9 cellular contexts compared by ENCODE assay signal in genomic region chr4:185534534-185534849, GRCh38. TPM values are rescaled to one million over a fixed set of nuclear protein-coding genes. Genes with fewer than 3 reads are reported as not detected.
DNase-seq lines count a peak whose midpoint lies in the region; ATAC-seq, FAIRE-seq and TF ChIP-seq lines count a peak whose summit lies in the region.
"Had no signal": no experiment of that assay in that cellular context is flagged by ENCODE, and none has a peak within 500 bp of the region (broad histone marks: within the 10 kb centered on the region; RNA-seq: fewer than 3 reads in every experiment).

No MANE protein-coding gene starts in this region.

- FAIRE-seq in frontal cortex (lab: Jason Lieb, UNC), result no peak

- POLR2A ChIA-PET in RWPE1 (lab: Yijun Ruan, JAX; ENCODE audit: low non-redundant PET), result no interaction called here

- H3K27me3 ChIP-seq in BE2C, result no peaks in the 10 kb centered on the region
- H3K27me3 ChIP-seq in SJSA1 (replicated peaks), result no peaks in the 10 kb centered on the region

- H3K4me1 ChIP-seq in BE2C, result peaks cover 3% of the 10 kb centered on the region; the same call in 1 of the 2 replicates
- peaks cover 21% of the 10 kb centered on the region for H3K4me1 ChIP-seq in SJSA1 (replicated peaks)

- no peaks in the 10 kb centered on the region for H3K9me3 ChIP-seq in BE2C
- H3K9me3 ChIP-seq in SJSA1 (replicated peaks), result no peaks in the 10 kb centered on the region

- no peaks in the 10 kb centered on the region for H3K36me3 Mint-ChIP-seq in neural crest cell (ENCODE audit: low read depth)

- H3K4me3 ChIP-seq in BE2C (ENCODE audit: low read depth, low read length), result peak overlapping the region; percentile 84
- H3K4me3 ChIP-seq in SJSA1, result peak overlapping the region; percentile 92
- H3K4me3 ChIP-seq in foreskin fibroblast (ENCODE audit: low read depth in 1 of 2, low read length in 2 of 2), result peak overlapping the region; percentile 43 to 54

- TF ChIP-seq CTCF in BE2C (IDR thresholded peaks at IDR 0.05; ENCODE audit: low read depth, low read length) (no peak), foreskin fibroblast (IDR thresholded peaks at IDR 0.05; ENCODE audit: low read depth, low read length) (no peak), neural crest cell (conservative IDR thresholded peaks at IDR 0.05) (no peak), RWPE1 (conservative IDR thresholded peaks at IDR 0.05; ENCODE audit: low read depth) (no peak)

- H3K27ac Mint-ChIP-seq in neural crest cell (ENCODE audit: unreplicated experiment), result no peak overlapping the region

- DNase-seq in BE2C (no peak), SJSA1 (ENCODE audit: low read depth in 1 of 2, low spot score in 2 of 2) (no peak), foreskin fibroblast (no peak), neural crest cell (ENCODE audit: low read depth, low spot score) (no peak), RWPE1 (ENCODE audit: low spot score) (no peak), frontal cortex (ENCODE audit: low spot score in 2 of 2) (no peak)
- DNase-seq: NCI-H2081 had no signal

- H3K9me3 Mint-ChIP-seq in neural crest cell, result no peaks in the 10 kb centered on the region

- H3K27me3 Mint-ChIP-seq in neural crest cell (ENCODE audit: low read depth), result peaks cover 44% of the 10 kb centered on the region

- H3K4me3 Mint-ChIP-seq in neural crest cell, result peak overlapping the region; percentile 91

- CTCF ChIA-PET in RWPE1 (lab: Yijun Ruan, JAX), result no interaction called here

- ATAC-seq in GM19035 (IDR thresholded peaks at IDR 0.05; ENCODE audit: unreplicated experiment) (no peak), HG02642 (IDR thresholded peaks at IDR 0.05; ENCODE audit: poor library complexity, unreplicated experiment) (no peak)

- H3K36me3 ChIP-seq in BE2C (no peaks in the 10 kb centered on the region), SJSA1 (peaks cover 10% of the 10 kb centered on the region)

- H3K27ac ChIP-seq in SJSA1 (no peak overlapping the region), RWPE1 (no peak overlapping the region)

- H3K4me1 Mint-ChIP-seq in neural crest cell, result peaks cover 4% of the 10 kb centered on the region

RNA-seq across cellular contexts. Expression of gene PDLIM3, which starts 0.8 kb away (rescaled TPM):
- 1.4 TPM for polyA plus RNA-seq in BE2C (2012; ENCODE audit: insufficient read depth, insufficient read length, low read depth)
- total RNA-seq in SJSA1 (2014; rRNA removed; shearing (Covaris generic)), result 87.3 and 157 TPM in 2 replicates
- total RNA-seq in neural crest cell (2.3 and 3.2 TPM in 2 replicates), frontal cortex (14.3 TPM)
